1 cellular context compared by ENCODE assay signal in the genomic region with DNA sequence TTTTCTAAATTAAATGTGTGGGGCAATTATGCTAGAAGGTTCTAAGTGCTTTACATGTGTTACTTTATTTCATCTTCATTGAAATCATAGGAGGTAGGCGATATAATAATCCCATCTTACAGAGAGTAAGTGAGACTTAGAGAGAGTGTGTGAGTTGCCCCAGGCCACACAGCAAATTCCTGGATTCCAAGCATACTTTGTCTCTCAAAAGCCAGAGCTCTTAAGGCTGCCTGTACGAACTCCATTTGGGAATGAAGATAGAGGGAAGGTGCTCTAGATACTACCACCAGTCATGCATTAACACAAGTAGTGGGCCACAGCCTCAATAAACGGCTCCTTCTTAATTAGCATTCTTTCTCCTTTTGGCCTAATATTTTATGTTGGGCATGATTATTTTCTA.
TF ChIP-seq lines count a peak whose summit lies in the region.

No MANE protein-coding gene starts in this region.

TF ChIP-seq in WTC11, 78 proteins besides CTCF, POLR2A, EP300 and RAD21 (continued from another document):
- TF ChIP-seq, protein P1, sequence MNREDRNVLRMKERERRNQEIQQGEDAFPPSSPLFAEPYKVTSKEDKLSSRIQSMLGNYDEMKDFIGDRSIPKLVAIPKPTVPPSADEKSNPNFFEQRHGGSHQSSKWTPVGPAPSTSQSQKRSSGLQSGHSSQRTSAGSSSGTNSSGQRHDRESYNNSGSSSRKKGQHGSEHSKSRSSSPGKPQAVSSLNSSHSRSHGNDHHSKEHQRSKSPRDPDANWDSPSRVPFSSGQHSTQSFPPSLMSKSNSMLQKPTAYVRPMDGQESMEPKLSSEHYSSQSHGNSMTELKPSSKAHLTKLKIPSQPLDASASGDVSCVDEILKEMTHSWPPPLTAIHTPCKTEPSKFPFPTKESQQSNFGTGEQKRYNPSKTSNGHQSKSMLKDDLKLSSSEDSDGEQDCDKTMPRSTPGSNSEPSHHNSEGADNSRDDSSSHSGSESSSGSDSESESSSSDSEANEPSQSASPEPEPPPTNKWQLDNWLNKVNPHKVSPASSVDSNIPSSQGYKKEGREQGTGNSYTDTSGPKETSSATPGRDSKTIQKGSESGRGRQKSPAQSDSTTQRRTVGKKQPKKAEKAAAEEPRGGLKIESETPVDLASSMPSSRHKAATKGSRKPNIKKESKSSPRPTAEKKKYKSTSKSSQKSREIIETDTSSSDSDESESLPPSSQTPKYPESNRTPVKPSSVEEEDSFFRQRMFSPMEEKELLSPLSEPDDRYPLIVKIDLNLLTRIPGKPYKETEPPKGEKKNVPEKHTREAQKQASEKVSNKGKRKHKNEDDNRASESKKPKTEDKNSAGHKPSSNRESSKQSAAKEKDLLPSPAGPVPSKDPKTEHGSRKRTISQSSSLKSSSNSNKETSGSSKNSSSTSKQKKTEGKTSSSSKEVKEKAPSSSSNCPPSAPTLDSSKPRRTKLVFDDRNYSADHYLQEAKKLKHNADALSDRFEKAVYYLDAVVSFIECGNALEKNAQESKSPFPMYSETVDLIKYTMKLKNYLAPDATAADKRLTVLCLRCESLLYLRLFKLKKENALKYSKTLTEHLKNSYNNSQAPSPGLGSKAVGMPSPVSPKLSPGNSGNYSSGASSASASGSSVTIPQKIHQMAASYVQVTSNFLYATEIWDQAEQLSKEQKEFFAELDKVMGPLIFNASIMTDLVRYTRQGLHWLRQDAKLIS (CRISPR knock-in tag; IDR thresholded peaks at IDR 0.05; ENCODE audit: borderline replicate concordance), result no peak
- TF ChIP-seq ZNF416 (CRISPR knock-in tag; IDR thresholded peaks at IDR 0.05), result no peak
- TF ChIP-seq, protein P2, sequence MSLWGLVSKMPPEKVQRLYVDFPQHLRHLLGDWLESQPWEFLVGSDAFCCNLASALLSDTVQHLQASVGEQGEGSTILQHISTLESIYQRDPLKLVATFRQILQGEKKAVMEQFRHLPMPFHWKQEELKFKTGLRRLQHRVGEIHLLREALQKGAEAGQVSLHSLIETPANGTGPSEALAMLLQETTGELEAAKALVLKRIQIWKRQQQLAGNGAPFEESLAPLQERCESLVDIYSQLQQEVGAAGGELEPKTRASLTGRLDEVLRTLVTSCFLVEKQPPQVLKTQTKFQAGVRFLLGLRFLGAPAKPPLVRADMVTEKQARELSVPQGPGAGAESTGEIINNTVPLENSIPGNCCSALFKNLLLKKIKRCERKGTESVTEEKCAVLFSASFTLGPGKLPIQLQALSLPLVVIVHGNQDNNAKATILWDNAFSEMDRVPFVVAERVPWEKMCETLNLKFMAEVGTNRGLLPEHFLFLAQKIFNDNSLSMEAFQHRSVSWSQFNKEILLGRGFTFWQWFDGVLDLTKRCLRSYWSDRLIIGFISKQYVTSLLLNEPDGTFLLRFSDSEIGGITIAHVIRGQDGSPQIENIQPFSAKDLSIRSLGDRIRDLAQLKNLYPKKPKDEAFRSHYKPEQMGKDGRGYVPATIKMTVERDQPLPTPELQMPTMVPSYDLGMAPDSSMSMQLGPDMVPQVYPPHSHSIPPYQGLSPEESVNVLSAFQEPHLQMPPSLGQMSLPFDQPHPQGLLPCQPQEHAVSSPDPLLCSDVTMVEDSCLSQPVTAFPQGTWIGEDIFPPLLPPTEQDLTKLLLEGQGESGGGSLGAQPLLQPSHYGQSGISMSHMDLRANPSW (CRISPR knock-in tag; conservative IDR thresholded peaks at IDR 0.05; ENCODE audit: low read depth), result no peak
- TF ChIP-seq, protein P3, sequence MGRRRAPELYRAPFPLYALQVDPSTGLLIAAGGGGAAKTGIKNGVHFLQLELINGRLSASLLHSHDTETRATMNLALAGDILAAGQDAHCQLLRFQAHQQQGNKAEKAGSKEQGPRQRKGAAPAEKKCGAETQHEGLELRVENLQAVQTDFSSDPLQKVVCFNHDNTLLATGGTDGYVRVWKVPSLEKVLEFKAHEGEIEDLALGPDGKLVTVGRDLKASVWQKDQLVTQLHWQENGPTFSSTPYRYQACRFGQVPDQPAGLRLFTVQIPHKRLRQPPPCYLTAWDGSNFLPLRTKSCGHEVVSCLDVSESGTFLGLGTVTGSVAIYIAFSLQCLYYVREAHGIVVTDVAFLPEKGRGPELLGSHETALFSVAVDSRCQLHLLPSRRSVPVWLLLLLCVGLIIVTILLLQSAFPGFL (CRISPR knock-in tag; IDR thresholded peaks at IDR 0.05; ENCODE audit: borderline replicate concordance), result no peak
- TF ChIP-seq ZNF671 (CRISPR knock-in tag; IDR thresholded peaks at IDR 0.05), result no peak
- TF ChIP-seq, protein P4, sequence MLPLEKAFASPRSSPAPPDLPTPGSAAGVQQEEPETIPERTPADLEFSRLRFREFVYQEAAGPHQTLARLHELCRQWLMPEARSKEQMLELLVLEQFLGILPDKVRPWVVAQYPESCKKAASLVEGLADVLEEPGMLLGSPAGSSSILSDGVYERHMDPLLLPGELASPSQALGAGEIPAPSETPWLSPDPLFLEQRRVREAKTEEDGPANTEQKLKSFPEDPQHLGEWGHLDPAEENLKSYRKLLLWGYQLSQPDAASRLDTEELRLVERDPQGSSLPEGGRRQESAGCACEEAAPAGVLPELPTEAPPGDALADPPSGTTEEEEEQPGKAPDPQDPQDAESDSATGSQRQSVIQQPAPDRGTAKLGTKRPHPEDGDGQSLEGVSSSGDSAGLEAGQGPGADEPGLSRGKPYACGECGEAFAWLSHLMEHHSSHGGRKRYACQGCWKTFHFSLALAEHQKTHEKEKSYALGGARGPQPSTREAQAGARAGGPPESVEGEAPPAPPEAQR (CRISPR knock-in tag; IDR thresholded peaks at IDR 0.05), result no peak
- no peak for TF ChIP-seq JAZF1 (CRISPR knock-in tag; IDR thresholded peaks at IDR 0.05)
- TF ChIP-seq, protein P5, sequence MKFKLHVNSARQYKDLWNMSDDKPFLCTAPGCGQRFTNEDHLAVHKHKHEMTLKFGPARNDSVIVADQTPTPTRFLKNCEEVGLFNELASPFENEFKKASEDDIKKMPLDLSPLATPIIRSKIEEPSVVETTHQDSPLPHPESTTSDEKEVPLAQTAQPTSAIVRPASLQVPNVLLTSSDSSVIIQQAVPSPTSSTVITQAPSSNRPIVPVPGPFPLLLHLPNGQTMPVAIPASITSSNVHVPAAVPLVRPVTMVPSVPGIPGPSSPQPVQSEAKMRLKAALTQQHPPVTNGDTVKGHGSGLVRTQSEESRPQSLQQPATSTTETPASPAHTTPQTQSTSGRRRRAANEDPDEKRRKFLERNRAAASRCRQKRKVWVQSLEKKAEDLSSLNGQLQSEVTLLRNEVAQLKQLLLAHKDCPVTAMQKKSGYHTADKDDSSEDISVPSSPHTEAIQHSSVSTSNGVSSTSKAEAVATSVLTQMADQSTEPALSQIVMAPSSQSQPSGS (CRISPR knock-in tag; IDR thresholded peaks at IDR 0.05; ENCODE audit: borderline replicate concordance, low read depth), result no peak
- TF ChIP-seq, protein P6, sequence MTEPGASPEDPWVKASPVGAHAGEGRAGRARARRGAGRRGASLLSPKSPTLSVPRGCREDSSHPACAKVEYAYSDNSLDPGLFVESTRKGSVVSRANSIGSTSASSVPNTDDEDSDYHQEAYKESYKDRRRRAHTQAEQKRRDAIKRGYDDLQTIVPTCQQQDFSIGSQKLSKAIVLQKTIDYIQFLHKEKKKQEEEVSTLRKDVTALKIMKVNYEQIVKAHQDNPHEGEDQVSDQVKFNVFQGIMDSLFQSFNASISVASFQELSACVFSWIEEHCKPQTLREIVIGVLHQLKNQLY (CRISPR knock-in tag; IDR thresholded peaks at IDR 0.05), result no peak
- no peak for TF ChIP-seq SMAD4 (CRISPR knock-in tag; IDR thresholded peaks at IDR 0.05)
- TF ChIP-seq, protein P7, sequence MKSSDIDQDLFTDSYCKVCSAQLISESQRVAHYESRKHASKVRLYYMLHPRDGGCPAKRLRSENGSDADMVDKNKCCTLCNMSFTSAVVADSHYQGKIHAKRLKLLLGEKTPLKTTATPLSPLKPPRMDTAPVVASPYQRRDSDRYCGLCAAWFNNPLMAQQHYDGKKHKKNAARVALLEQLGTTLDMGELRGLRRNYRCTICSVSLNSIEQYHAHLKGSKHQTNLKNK (CRISPR knock-in tag; IDR thresholded peaks at IDR 0.05), result no peak
